Comparison of ENCODE assay signal across 8 cellular contexts in genomic region chr5:100903036-100903887, GRCh38.
DNase-seq lines count a peak whose midpoint lies in the region; ATAC-seq and TF ChIP-seq lines count a peak whose summit lies in the region.

TSS of gene ST8SIA4 (minus strand) at chr5:100903282. CDS start at chr5:100902955, 327 bp downstream.

- H3K27me3 ChIP-seq in iPS-18a (ENCODE audit: control insufficient read depth, insufficient read depth, low read length) = peaks cover 71% of the 10 kb centered on the region

- no peak for TF ChIP-seq CTCF in GM10266 (IDR thresholded peaks at IDR 0.05; ENCODE audit: control insufficient read depth, insufficient read depth, low read depth, missing control alignments)

- peaks cover 27% of the 10 kb centered on the region for H3K4me1 ChIP-seq in iPS-18a (ENCODE audit: control insufficient read depth, low read depth, low read length)

- H3K36me3 ChIP-seq in iPS-18a (ENCODE audit: control insufficient read depth, low read depth, low read length) = no peaks in the 10 kb centered on the region

- DNase-seq in GM10266 (ENCODE audit: extremely low spot score) = peak; percentile 71
- DNase-seq in NCI-H1436 (lab: John Stamatoyannopoulos, UW) = peak; percentile 89
- DNase-seq in T-helper 22 cell (ENCODE audit: low read depth) = peak; percentile 89
- peak; percentile 86 for DNase-seq in astrocyte of the hippocampus (ENCODE audit: low read depth, low spot score)
- DNase-seq in skeletal muscle cell (ENCODE audit: low read depth) = peak; percentile 42
- DNase-seq in 8988T = no peak

- H3K27ac ChIP-seq in iPS-18a (ENCODE audit: low read length) = no peak within 1 kb of the TSS

- no peak within 1 kb of the TSS for H3K9ac ChIP-seq in iPS-18a (ENCODE audit: low read length)

- no peaks in the 10 kb centered on the region for H3K9me3 ChIP-seq in iPS-18a (ENCODE audit: control insufficient read depth, low read depth, low read length)

- H3K4me3 ChIP-seq in iPS-18a (ENCODE audit: low read length) (peak within 1 kb of the TSS; percentile 87), skeletal muscle cell (ENCODE audit: low read depth, low read length) (peak within 1 kb of the TSS; percentile 65)

- peak; percentile 65 for ATAC-seq in HG02623 (IDR thresholded peaks at IDR 0.05; ENCODE audit: unreplicated experiment)
